ENCODE assay signal across 8 cellular contexts in genomic region chr7:22563621-22564241, GRCh38.
DNase-seq lines count a peak whose midpoint lies in the region; ATAC-seq, FAIRE-seq and TF ChIP-seq lines count a peak whose summit lies in the region.

No MANE protein-coding gene starts in this region.

- DNase-seq in GM03348 (ENCODE audit: low spot score) (peak; percentile 17), H4 (ENCODE audit: low spot score) (peak; percentile 82), RCC 7860 (ENCODE audit: low spot score) (peak; percentile 72), foreskin keratinocyte (no peak), D341Med (ENCODE audit: low spot score) (no peak), NCI-H2107 (lab: John Stamatoyannopoulos, UW) (no peak), omental fat pad (ENCODE audit: low spot score) (no peak)

- peak overlapping the region; percentile 91 for H3K27ac ChIP-seq in foreskin keratinocyte

- H3K4me1 Mint-ChIP-seq in stimulated activated naive CD8-positive, alpha-beta T cell treated with anti-CD3 and anti-CD28 coated beads, Interleukin-15, Interleukin-2, amounts not matched to agents 100 ng/mL and 50 ng/mL, for 24 hours (ENCODE audit: low read depth) = peaks cover 48% of the 10 kb centered on the region

- H3K9me3 Mint-ChIP-seq in stimulated activated naive CD8-positive, alpha-beta T cell treated with anti-CD3 and anti-CD28 coated beads, Interleukin-15, Interleukin-2, amounts not matched to agents 100 ng/mL and 50 ng/mL, for 24 hours = no peaks in the 10 kb centered on the region

- H3K27ac Mint-ChIP-seq in stimulated activated naive CD8-positive, alpha-beta T cell treated with anti-CD3 and anti-CD28 coated beads, Interleukin-15, Interleukin-2, amounts not matched to agents 100 ng/mL and 50 ng/mL, for 24 hours = peak overlapping the region; percentile 29

- peak; percentile 57 for FAIRE-seq in RCC 7860 (lab: Jason Lieb, UNC)

- H3K36me3 Mint-ChIP-seq in stimulated activated naive CD8-positive, alpha-beta T cell treated with anti-CD3 and anti-CD28 coated beads, Interleukin-15, Interleukin-2, amounts not matched to agents 100 ng/mL and 50 ng/mL, for 24 hours (ENCODE audit: low read depth) = no peaks in the 10 kb centered on the region

- no peak for TF ChIP-seq CTCF in foreskin keratinocyte (conservative IDR thresholded peaks at IDR 0.05)
- no peak for TF ChIP-seq CTCF in omental fat pad (IDR thresholded peaks at IDR 0.05)

- ATAC-seq in foreskin keratinocyte (no peak), omental fat pad (ENCODE audit: low FRiP score) (no peak)

- H3K4me1 ChIP-seq in foreskin keratinocyte = peaks cover 49% of the 10 kb centered on the region

- H3K4me3 Mint-ChIP-seq in stimulated activated naive CD8-positive, alpha-beta T cell treated with anti-CD3 and anti-CD28 coated beads, Interleukin-15, Interleukin-2, amounts not matched to agents 100 ng/mL and 50 ng/mL, for 24 hours = peak overlapping the region; percentile 31

- no peaks in the 10 kb centered on the region for H3K27me3 ChIP-seq in foreskin keratinocyte

- peaks cover 37% of the 10 kb centered on the region for H3K27me3 Mint-ChIP-seq in stimulated activated naive CD8-positive, alpha-beta T cell treated with anti-CD3 and anti-CD28 coated beads, Interleukin-15, Interleukin-2, amounts not matched to agents 100 ng/mL and 50 ng/mL, for 24 hours

Comparison
In these comparisons a context has a peak if more than half of its experiments do, and no peak if none do; other contexts are left out.
1. DNase-seq: peak in GM03348 (single experiment), H4 (single experiment) and RCC 7860 (single experiment); none in foreskin keratinocyte (0 of 2), D341Med (single experiment), NCI-H2107 (single experiment) and omental fat pad (single experiment).